ENCODE assay signal across 1 cellular context in the genomic region with DNA sequence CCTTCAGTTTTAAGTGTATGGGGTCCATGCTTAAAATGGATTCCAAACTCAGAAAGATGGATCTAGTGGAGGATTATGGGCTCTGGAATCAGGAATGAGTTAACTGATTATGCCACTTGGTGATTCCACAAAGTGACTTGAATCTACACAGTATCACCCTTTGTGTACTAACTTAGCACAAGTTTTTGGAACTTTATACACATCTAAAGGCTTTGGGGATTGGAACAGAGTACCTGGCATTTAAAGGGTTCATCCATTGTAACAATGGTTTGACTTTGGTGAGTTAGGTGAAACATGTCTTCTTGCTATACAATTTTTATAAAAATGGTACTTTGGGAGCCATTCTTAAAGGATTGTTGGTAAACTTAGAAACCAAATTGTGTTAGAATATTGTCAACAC.
TF ChIP-seq lines count a peak whose summit lies in the region.

No MANE protein-coding gene starts in this region.

TF ChIP-seq in liver, 16 proteins besides CTCF, POLR2A, EP300 and RAD21 (continued from another document):
- TF ChIP-seq FOXA1 (IDR thresholded peaks at IDR 0.05) (no peak), EGR1 (IDR thresholded peaks at IDR 0.05; ENCODE audit: low read depth in 2 of 2) (no peak)
TF ChIP-seq in liver: peak in this region for 0.
